Comparison of ENCODE assay signal across 8 cellular contexts in the genomic region with DNA sequence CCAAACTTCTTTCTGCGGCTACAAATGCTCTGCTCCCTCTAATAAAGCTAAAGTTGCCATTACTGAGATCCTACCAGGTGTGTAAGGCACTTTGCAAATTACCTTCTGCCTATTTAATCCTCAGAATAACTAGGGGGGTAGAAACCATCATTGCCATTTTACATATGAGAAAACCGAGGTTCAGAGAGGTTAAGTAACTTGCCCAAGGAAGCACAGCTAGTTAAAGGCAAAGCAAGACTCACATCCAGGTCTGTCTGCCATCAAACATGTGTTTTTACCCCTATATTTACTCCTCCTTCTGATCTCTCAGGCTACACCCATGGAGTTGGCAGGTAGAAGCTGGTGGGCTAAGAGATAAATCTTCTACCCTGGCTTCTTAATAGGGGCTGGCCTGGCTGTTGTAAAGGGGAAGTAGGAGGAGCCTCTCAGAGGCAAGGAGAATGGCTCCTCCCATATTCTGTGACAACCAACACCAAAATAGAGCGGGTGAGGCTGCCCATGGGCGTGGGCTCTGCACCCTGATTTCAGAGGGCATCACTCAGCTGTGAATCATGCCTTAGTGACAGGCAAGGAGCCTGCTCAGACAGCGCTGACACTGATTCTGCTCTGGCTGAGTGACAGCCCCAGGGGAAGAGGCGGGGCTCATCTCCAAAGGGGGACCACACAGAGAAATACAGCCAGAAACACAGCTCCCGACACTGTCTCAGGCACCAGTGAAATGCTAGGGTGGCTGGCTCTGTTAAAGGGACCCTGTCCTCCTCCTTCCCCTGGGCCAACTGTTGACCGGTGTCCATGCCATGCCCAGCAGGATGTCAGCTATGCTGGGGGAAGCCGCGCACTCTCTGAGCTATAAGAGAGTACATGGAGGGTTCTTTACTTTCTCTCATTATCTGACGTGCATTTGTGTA.
DNase-seq lines count a peak whose midpoint lies in the region; ATAC-seq lines count a peak whose summit lies in the region.

No MANE protein-coding gene starts in this region.

- H3K4me3 ChIP-seq in neuron (ENCODE audit: low read length) = peak overlapping the region; percentile 19
- peak overlapping the region in 4 of 5 donors; percentile 18 to 64 (median 52) for H3K4me3 ChIP-seq in subcutaneous abdominal adipose tissue (ENCODE audit: low read depth in 1 of 5, low read length in 5 of 5)

- ATAC-seq in GM18499 (IDR thresholded peaks at IDR 0.05; ENCODE audit: insufficient read depth, unreplicated experiment) = peak; percentile 69
- peak; percentile 83 for ATAC-seq in HG02623 (IDR thresholded peaks at IDR 0.05; ENCODE audit: unreplicated experiment)

- H2AFZ ChIP-seq in neuron (ENCODE audit: low read depth, low read length) = no peak overlapping the region

- H3K4me1 ChIP-seq in neuron (ENCODE audit: insufficient read depth, low read length) (peaks cover 16% of the 10 kb centered on the region), subcutaneous abdominal adipose tissue (ENCODE audit: control insufficient read depth in 5 of 5, insufficient read depth in 5 of 5, low read length in 5 of 5) (peaks cover 0 to 21% (median 13%) of the 10 kb centered on the region in 5 donors)

- H3K27me3 ChIP-seq in neuron (ENCODE audit: insufficient read depth, low read length) = peaks cover 2% of the 10 kb centered on the region
- no peaks in the 10 kb centered on the region for H3K27me3 ChIP-seq in subcutaneous abdominal adipose tissue (ENCODE audit: control insufficient read depth in 5 of 5, insufficient read depth in 4 of 5, low read length in 5 of 5)

- peak overlapping the region in 2 of 5 donors; percentile 24 to 58 for H3K9ac ChIP-seq in subcutaneous abdominal adipose tissue (ENCODE audit: low read length in 5 of 5)

- DNase-seq in NCI-H2227 (lab: John Stamatoyannopoulos, UW; ENCODE audit: unreplicated experiment) (peak; percentile 77), epithelial cell of prostate (ENCODE audit: low read depth, low spot score) (no peak), SK-N-DZ (ENCODE audit: low spot score) (no peak)
- peak; percentile 78 for DNase-seq in activated CD8-positive, alpha-beta memory T cell treated with anti-CD3 and anti-CD28 coated beads for 24 hours

- H3K9me3 ChIP-seq in neuron (ENCODE audit: low read length) (no peaks in the 10 kb centered on the region), subcutaneous abdominal adipose tissue (ENCODE audit: control insufficient read depth in 5 of 5, low read length in 5 of 5) (no peaks in the 10 kb centered on the region)

- H3K27ac ChIP-seq in epithelial cell of prostate = peak overlapping the region; percentile 35
- H3K27ac ChIP-seq in subcutaneous abdominal adipose tissue (ENCODE audit: low read depth, low read length) = no peak overlapping the region

- H3K36me3 ChIP-seq in neuron (ENCODE audit: insufficient read depth, low read length) (no peaks in the 10 kb centered on the region), subcutaneous abdominal adipose tissue (ENCODE audit: control insufficient read depth in 5 of 5, insufficient read depth in 5 of 5, low read length in 5 of 5) (no peaks in the 10 kb centered on the region)

Comparison
In these comparisons a context has a peak if more than half of its experiments do, and no peak if none do; other contexts are left out.
1. DNase-seq: peak in NCI-H2227 (single experiment) and activated CD8-positive, alpha-beta memory T cell treated with anti-CD3 and anti-CD28 coated beads for 24 hours (single experiment); none in epithelial cell of prostate (single experiment) and SK-N-DZ (single experiment).